ENCODE assay signal across 1 cellular context in genomic region chr22:24579242-24579569, GRCh38.
TF ChIP-seq lines count a peak whose summit lies in the region.

No MANE protein-coding gene starts in this region.

TF ChIP-seq in HepG2, 621 proteins besides CTCF, POLR2A, EP300 and RAD21:
- TF ChIP-seq, protein P1, sequence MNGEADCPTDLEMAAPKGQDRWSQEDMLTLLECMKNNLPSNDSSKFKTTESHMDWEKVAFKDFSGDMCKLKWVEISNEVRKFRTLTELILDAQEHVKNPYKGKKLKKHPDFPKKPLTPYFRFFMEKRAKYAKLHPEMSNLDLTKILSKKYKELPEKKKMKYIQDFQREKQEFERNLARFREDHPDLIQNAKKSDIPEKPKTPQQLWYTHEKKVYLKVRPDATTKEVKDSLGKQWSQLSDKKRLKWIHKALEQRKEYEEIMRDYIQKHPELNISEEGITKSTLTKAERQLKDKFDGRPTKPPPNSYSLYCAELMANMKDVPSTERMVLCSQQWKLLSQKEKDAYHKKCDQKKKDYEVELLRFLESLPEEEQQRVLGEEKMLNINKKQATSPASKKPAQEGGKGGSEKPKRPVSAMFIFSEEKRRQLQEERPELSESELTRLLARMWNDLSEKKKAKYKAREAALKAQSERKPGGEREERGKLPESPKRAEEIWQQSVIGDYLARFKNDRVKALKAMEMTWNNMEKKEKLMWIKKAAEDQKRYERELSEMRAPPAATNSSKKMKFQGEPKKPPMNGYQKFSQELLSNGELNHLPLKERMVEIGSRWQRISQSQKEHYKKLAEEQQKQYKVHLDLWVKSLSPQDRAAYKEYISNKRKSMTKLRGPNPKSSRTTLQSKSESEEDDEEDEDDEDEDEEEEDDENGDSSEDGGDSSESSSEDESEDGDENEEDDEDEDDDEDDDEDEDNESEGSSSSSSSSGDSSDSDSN (CRISPR knock-in tag; IDR thresholded peaks at IDR 0.05): no peak
- TF ChIP-seq SYNCRIP (IDR thresholded peaks at IDR 0.05; ENCODE audit: insufficient read depth, low read depth, low read length) (no peak), TCF7L2 (IDR thresholded peaks at IDR 0.05; ENCODE audit: low read depth, low read length) (peak; percentile 8; the same call in 1 of the 2 replicates), NONO (IDR thresholded peaks at IDR 0.05) (no peak), NONO (CRISPR knock-in tag; conservative IDR thresholded peaks at IDR 0.05) (0 out of 2 replicates have a peak, but pooled peaks have one; percentile 6), ZNF747 (CRISPR knock-in tag; IDR thresholded peaks at IDR 0.05; ENCODE audit: borderline replicate concordance) (no peak), ZBTB38 (CRISPR knock-in tag; IDR thresholded peaks at IDR 0.05) (no peak), GATAD1 (CRISPR knock-in tag; IDR thresholded peaks at IDR 0.05) (0 out of 2 replicates have a peak, but pooled peaks have one; percentile 2), ATF4 (CRISPR knock-in tag; IDR thresholded peaks at IDR 0.05) (0 out of 4 replicates have a peak, but pooled peaks of 1 of the 2 experiments have one; percentile 17), ZNF883 (CRISPR knock-in tag; IDR thresholded peaks at IDR 0.05; ENCODE audit: not compliant biosample characterization) (no peak), SOX6 (IDR thresholded peaks at IDR 0.05) (no peak), SOX6 (CRISPR knock-in tag; IDR thresholded peaks at IDR 0.05) (peak; percentile 46; the same call in 1 of the 2 replicates), CCAR2 (optimal IDR thresholded peaks at IDR 0.05; ENCODE audit: low read depth, low read length) (no peak), MTA1 (CRISPR knock-in tag; IDR thresholded peaks at IDR 0.05; ENCODE audit: borderline replicate concordance) (no peak; the same call in 1 of the 2 replicates), SETDB1 (CRISPR knock-in tag; IDR thresholded peaks at IDR 0.05; ENCODE audit: borderline replicate concordance) (no peak), MXD4 (CRISPR knock-in tag; IDR thresholded peaks at IDR 0.05) (no peak), GATA4 (IDR thresholded peaks at IDR 0.05; ENCODE audit: borderline replicate concordance, low read depth) (no peak), MED13 (CRISPR knock-in tag; IDR thresholded peaks at IDR 0.05) (0 out of 2 replicates have a peak, but pooled peaks have one; percentile 4), TEAD2 (CRISPR knock-in tag; IDR thresholded peaks at IDR 0.05) (no peak), MATR3 (CRISPR knock-in tag; IDR thresholded peaks at IDR 0.05) (no peak), ZNF7 (CRISPR knock-in tag; IDR thresholded peaks at IDR 0.05) (no peak), ZNF746 (CRISPR knock-in tag; IDR thresholded peaks at IDR 0.05) (no peak), EHMT2 (IDR thresholded peaks at IDR 0.05; ENCODE audit: borderline replicate concordance, low read depth, low read length) (no peak), PHF8 (CRISPR knock-in tag; IDR thresholded peaks at IDR 0.05) (0 out of 2 replicates have a peak, but pooled peaks have one; percentile 3), ZNF282 (IDR thresholded peaks at IDR 0.05; ENCODE audit: partially characterized antibody) (no peak), ZBTB43 (CRISPR knock-in tag; conservative IDR thresholded peaks at IDR 0.05) (0 out of 2 replicates have a peak, but pooled peaks have one; percentile 3), PHF5A (CRISPR knock-in tag; IDR thresholded peaks at IDR 0.05; ENCODE audit: low read depth, unreplicated experiment) (peak; percentile 1), CHD4 (IDR thresholded peaks at IDR 0.05; ENCODE audit: borderline replicate concordance, low read length) (peak; percentile 87; the same call in 1 of the 2 replicates), NCOA2 (CRISPR knock-in tag; IDR thresholded peaks at IDR 0.05) (no peak), ESRRA (CRISPR knock-in tag; IDR thresholded peaks at IDR 0.05; ENCODE audit: low read depth) (no peak), NFIC (IDR thresholded peaks at IDR 0.05; ENCODE audit: low read length) (no peak), ARNTL (CRISPR knock-in tag; IDR thresholded peaks at IDR 0.05) (no peak), KAT2B (IDR thresholded peaks at IDR 0.05; ENCODE audit: borderline replicate concordance, low read depth, low read length) (no peak), ZNF24 (IDR thresholded peaks at IDR 0.05) (no peak), FOXO4 (CRISPR knock-in tag; conservative IDR thresholded peaks at IDR 0.05) (no peak), XRCC5 (optimal IDR thresholded peaks at IDR 0.05; ENCODE audit: low read length) (no peak), ZSCAN22 (CRISPR knock-in tag; IDR thresholded peaks at IDR 0.05) (no peak)
- TF ChIP-seq, protein P2, sequence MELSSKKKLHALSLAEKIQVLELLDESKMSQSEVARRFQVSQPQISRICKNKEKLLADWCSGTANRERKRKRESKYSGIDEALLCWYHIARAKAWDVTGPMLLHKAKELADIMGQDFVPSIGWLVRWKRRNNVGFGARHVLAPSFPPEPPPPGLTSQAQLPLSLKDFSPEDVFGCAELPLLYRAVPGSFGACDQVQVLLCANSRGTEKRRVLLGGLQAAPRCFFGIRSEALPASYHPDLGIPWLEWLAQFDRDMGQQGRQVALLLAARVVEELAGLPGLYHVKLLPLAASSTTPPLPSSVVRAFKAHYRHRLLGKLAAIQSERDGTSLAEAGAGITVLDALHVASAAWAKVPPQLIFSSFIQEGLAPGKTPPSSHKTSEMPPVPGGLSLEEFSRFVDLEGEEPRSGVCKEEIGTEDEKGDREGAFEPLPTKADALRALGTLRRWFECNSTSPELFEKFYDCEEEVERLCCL (CRISPR knock-in tag; IDR thresholded peaks at IDR 0.05; ENCODE audit: borderline replicate concordance): no peak
- TF ChIP-seq, protein P3, sequence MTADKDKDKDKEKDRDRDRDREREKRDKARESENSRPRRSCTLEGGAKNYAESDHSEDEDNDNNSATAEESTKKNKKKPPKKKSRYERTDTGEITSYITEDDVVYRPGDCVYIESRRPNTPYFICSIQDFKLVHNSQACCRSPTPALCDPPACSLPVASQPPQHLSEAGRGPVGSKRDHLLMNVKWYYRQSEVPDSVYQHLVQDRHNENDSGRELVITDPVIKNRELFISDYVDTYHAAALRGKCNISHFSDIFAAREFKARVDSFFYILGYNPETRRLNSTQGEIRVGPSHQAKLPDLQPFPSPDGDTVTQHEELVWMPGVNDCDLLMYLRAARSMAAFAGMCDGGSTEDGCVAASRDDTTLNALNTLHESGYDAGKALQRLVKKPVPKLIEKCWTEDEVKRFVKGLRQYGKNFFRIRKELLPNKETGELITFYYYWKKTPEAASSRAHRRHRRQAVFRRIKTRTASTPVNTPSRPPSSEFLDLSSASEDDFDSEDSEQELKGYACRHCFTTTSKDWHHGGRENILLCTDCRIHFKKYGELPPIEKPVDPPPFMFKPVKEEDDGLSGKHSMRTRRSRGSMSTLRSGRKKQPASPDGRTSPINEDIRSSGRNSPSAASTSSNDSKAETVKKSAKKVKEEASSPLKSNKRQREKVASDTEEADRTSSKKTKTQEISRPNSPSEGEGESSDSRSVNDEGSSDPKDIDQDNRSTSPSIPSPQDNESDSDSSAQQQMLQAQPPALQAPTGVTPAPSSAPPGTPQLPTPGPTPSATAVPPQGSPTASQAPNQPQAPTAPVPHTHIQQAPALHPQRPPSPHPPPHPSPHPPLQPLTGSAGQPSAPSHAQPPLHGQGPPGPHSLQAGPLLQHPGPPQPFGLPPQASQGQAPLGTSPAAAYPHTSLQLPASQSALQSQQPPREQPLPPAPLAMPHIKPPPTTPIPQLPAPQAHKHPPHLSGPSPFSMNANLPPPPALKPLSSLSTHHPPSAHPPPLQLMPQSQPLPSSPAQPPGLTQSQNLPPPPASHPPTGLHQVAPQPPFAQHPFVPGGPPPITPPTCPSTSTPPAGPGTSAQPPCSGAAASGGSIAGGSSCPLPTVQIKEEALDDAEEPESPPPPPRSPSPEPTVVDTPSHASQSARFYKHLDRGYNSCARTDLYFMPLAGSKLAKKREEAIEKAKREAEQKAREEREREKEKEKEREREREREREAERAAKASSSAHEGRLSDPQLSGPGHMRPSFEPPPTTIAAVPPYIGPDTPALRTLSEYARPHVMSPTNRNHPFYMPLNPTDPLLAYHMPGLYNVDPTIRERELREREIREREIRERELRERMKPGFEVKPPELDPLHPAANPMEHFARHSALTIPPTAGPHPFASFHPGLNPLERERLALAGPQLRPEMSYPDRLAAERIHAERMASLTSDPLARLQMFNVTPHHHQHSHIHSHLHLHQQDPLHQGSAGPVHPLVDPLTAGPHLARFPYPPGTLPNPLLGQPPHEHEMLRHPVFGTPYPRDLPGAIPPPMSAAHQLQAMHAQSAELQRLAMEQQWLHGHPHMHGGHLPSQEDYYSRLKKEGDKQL (CRISPR knock-in tag; IDR thresholded peaks at IDR 0.05; ENCODE audit: low read depth): 0 out of 2 replicates have a peak, but pooled peaks have one; percentile 8
- TF ChIP-seq, protein P4, sequence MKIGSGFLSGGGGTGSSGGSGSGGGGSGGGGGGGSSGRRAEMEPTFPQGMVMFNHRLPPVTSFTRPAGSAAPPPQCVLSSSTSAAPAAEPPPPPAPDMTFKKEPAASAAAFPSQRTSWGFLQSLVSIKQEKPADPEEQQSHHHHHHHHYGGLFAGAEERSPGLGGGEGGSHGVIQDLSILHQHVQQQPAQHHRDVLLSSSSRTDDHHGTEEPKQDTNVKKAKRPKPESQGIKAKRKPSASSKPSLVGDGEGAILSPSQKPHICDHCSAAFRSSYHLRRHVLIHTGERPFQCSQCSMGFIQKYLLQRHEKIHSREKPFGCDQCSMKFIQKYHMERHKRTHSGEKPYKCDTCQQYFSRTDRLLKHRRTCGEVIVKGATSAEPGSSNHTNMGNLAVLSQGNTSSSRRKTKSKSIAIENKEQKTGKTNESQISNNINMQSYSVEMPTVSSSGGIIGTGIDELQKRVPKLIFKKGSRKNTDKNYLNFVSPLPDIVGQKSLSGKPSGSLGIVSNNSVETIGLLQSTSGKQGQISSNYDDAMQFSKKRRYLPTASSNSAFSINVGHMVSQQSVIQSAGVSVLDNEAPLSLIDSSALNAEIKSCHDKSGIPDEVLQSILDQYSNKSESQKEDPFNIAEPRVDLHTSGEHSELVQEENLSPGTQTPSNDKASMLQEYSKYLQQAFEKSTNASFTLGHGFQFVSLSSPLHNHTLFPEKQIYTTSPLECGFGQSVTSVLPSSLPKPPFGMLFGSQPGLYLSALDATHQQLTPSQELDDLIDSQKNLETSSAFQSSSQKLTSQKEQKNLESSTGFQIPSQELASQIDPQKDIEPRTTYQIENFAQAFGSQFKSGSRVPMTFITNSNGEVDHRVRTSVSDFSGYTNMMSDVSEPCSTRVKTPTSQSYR (CRISPR knock-in tag; IDR thresholded peaks at IDR 0.05; ENCODE audit: borderline replicate concordance): no peak
- TF ChIP-seq, protein P5, sequence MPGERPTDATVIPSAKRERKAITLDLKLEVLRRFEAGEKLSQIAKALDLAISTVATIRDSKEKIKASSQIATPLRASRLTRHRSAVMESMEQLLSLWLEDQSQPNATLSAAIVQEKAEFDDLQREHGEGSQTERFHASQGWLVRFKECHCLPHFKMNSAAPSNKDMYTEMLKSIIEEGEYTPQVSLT (CRISPR knock-in tag; IDR thresholded peaks at IDR 0.05; ENCODE audit: borderline replicate concordance, low read depth): no peak
- TF ChIP-seq, protein P6, sequence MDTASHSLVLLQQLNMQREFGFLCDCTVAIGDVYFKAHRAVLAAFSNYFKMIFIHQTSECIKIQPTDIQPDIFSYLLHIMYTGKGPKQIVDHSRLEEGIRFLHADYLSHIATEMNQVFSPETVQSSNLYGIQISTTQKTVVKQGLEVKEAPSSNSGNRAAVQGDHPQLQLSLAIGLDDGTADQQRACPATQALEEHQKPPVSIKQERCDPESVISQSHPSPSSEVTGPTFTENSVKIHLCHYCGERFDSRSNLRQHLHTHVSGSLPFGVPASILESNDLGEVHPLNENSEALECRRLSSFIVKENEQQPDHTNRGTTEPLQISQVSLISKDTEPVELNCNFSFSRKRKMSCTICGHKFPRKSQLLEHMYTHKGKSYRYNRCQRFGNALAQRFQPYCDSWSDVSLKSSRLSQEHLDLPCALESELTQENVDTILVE (CRISPR knock-in tag; IDR thresholded peaks at IDR 0.05): peak; percentile 0; the same call in 1 of the 2 replicates
- TF ChIP-seq, protein P7, sequence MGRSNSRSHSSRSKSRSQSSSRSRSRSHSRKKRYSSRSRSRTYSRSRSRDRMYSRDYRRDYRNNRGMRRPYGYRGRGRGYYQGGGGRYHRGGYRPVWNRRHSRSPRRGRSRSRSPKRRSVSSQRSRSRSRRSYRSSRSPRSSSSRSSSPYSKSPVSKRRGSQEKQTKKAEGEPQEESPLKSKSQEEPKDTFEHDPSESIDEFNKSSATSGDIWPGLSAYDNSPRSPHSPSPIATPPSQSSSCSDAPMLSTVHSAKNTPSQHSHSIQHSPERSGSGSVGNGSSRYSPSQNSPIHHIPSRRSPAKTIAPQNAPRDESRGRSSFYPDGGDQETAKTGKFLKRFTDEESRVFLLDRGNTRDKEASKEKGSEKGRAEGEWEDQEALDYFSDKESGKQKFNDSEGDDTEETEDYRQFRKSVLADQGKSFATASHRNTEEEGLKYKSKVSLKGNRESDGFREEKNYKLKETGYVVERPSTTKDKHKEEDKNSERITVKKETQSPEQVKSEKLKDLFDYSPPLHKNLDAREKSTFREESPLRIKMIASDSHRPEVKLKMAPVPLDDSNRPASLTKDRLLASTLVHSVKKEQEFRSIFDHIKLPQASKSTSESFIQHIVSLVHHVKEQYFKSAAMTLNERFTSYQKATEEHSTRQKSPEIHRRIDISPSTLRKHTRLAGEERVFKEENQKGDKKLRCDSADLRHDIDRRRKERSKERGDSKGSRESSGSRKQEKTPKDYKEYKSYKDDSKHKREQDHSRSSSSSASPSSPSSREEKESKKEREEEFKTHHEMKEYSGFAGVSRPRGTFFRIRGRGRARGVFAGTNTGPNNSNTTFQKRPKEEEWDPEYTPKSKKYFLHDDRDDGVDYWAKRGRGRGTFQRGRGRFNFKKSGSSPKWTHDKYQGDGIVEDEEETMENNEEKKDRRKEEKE (IDR thresholded peaks at IDR 0.05): no peak
